ENCODE assay signal across 14 cellular contexts in the genomic region with DNA sequence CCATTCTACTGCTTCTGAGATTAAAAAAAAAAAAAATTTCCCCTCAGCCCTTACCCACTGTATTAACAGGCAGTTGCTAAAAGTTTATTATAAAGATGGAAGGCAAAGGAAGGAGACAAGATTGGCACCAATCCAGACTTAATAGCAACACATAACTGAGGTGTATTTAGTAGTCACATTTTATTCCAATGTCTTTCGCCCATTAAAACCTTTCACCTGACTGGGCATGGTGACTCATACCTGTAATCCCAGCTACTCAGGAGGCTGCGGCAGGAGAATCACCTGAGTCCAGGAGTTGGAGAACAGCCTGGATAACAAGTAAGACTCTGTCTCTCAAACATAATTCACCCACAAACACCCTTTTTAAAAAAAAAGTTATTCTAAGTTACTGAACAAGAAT.
"Had no signal": no experiment of that assay in that cellular context is flagged by ENCODE, and none has a peak within 500 bp of the region (broad histone marks: within the 10 kb centered on the region; RNA-seq: fewer than 3 reads in every experiment).

No MANE protein-coding gene starts in this region.

- H3K4me3 ChIP-seq: heart right ventricle, suprapubic skin had no signal

- FAIRE-seq: frontal cortex, kidney had no signal

- ATAC-seq: activated CD8-positive, alpha-beta T cell treated with anti-CD3 and anti-CD28 coated beads for 36 hours; activated T-cell treated with anti-CD3 and anti-CD28 coated beads, Interleukin-2, amount 50 U/mL, for 72 hours; heart right ventricle; left ventricle myocardium superior; stimulated activated naive CD8-positive, alpha-beta T cell treated with anti-CD3 and anti-CD28 coated beads, Interleukin-15, Interleukin-2, amounts not matched to agents 100 U/mL and 50 U/mL, for 24 hours had no signal

- H3K9me3 ChIP-seq: heart right ventricle, suprapubic skin had no signal

- H3K27me3 ChIP-seq: heart right ventricle, suprapubic skin had no signal

- DNase-seq: activated CD8-positive, alpha-beta memory T cell treated with anti-CD3 and anti-CD28 coated beads, Interleukin-2, amount 50 U/mL, for 4 hours; activated CD8-positive, alpha-beta T cell treated with anti-CD3 and anti-CD28 coated beads for 36 hours; activated naive CD8-positive, alpha-beta T cell treated with anti-CD3 and anti-CD28 coated beads, Interleukin-2, amount 10 ng/mL, durations not matched to agents 7 days and 5 days; activated T-cell treated with anti-CD3 and anti-CD28 coated beads, Interleukin-2, amount 50 U/mL, for 72 hours; aorta; heart right ventricle; kidney; left ventricle myocardium superior; stimulated activated CD4-positive, alpha-beta T cell treated with anti-CD3 and anti-CD28 coated beads, Interleukin-4, amount 100 ng/mL, for 1 hour; stimulated activated CD8-positive, alpha-beta memory T cell treated with anti-CD3 and anti-CD28 coated beads, Interleukin-4, amount 100 ng/mL, for 48 hours; stimulated activated naive CD8-positive, alpha-beta T cell treated with anti-CD3 and anti-CD28 coated beads, Interleukin-15, Interleukin-2, amounts not matched to agents 100 U/mL and 50 U/mL, for 24 hours; T-helper 9 cell had no signal

- H3K36me3 ChIP-seq: heart right ventricle, suprapubic skin had no signal

- H3K27ac ChIP-seq: heart right ventricle, suprapubic skin had no signal
